27 cellular contexts compared by ENCODE assay signal in genomic region chr2:239895669-239896068, GRCh38.
DNase-seq lines count a peak whose midpoint lies in the region; ATAC-seq and TF ChIP-seq lines count a peak whose summit lies in the region.
"Had no signal": no experiment of that assay in that cellular context is flagged by ENCODE, and none has a peak within 500 bp of the region (broad histone marks: within the 10 kb centered on the region; RNA-seq: fewer than 3 reads in every experiment).

No MANE protein-coding gene starts in this region.

- TF ChIP-seq CTCF in testis (IDR thresholded peaks at IDR 0.05): no peak
- TF ChIP-seq CTCF in esophagus muscularis mucosa (IDR thresholded peaks at IDR 0.05): no peak
- TF ChIP-seq CTCF in lower lobe of right lung (IDR thresholded peaks at IDR 0.05): no peak

- ATAC-seq in lower lobe of right lung: no peak
- ATAC-seq: body of pancreas; foreskin keratinocyte; heart left ventricle; natural killer cell treated with Interleukin-12 subunit alpha and Interleukin-12 subunit beta and Interleukin-15 and Interleukin-18, amount 100 ng/mL, for 72 hours; PC-3; psoas muscle; SK-N-SH treated with all-trans-retinoic acid at 6 μM for 48 hours; stimulated activated effector memory CD8-positive, alpha-beta T cell treated with anti-CD3 and anti-CD28 coated beads, Interleukin-12 subunit alpha, Interleukin-12 subunit beta, amount 100 ng/mL, for 72 hours had no signal

- no peak for TF ChIP-seq EP300 in esophagus muscularis mucosa (IDR thresholded peaks at IDR 0.05)

- H3K27me3 ChIP-seq in testis (no peaks in the 10 kb centered on the region), esophagus muscularis mucosa (no peaks in the 10 kb centered on the region), lower lobe of right lung (ENCODE audit: low read depth) (no peaks in the 10 kb centered on the region)
- H3K27me3 ChIP-seq: body of pancreas, foreskin keratinocyte had no signal

- H3K4me1 Mint-ChIP-seq in dendritic cell treated with granulocyte-macrophage colony-stimulating factor and Interleukin-4, amounts not matched to agents 40 ng/mL and 50 ng/mL, for 4 days (ENCODE audit: low read depth): peaks cover 70% of the 10 kb centered on the region
- H3K4me1 Mint-ChIP-seq: activated CD4-positive, alpha-beta memory T cell treated with anti-CD3 and anti-CD28 coated beads, Interleukin-2, amount 10 ng/mL, durations not matched to agents 7 days and 5 days had no signal

- peak overlapping the region; percentile 79 for H3K27ac Mint-ChIP-seq in dendritic cell treated with granulocyte-macrophage colony-stimulating factor and Interleukin-4, amounts not matched to agents 40 ng/mL and 50 ng/mL, for 4 days
- H3K27ac Mint-ChIP-seq: activated CD4-positive, alpha-beta memory T cell treated with anti-CD3 and anti-CD28 coated beads, Interleukin-2, amount 10 ng/mL, durations not matched to agents 7 days and 5 days; CD4-positive, alpha-beta T cell; natural killer cell treated with Interleukin-12 subunit alpha and Interleukin-12 subunit beta and Interleukin-15 and Interleukin-18, amount 100 ng/mL, for 72 hours; stimulated activated effector memory CD8-positive, alpha-beta T cell treated with anti-CD3 and anti-CD28 coated beads, Interleukin-12 subunit alpha, Interleukin-12 subunit beta, amount 100 ng/mL, for 72 hours had no signal

- 71 to 91% methylated on average over 6 of the region's 6 CpGs for WGBS in testis, 2 donors
- 71% methylated on average over 6 of the region's 6 CpGs for WGBS in esophagus muscularis mucosa

- H3K9me3 Mint-ChIP-seq in dendritic cell treated with granulocyte-macrophage colony-stimulating factor and Interleukin-4, amounts not matched to agents 40 ng/mL and 50 ng/mL, for 4 days: no peaks in the 10 kb centered on the region
- H3K9me3 Mint-ChIP-seq: activated CD4-positive, alpha-beta memory T cell treated with anti-CD3 and anti-CD28 coated beads, Interleukin-2, amount 10 ng/mL, durations not matched to agents 7 days and 5 days; CD4-positive, alpha-beta T cell; natural killer cell treated with Interleukin-12 subunit alpha and Interleukin-12 subunit beta and Interleukin-15 and Interleukin-18, amount 100 ng/mL, for 72 hours; stimulated activated effector memory CD8-positive, alpha-beta T cell treated with anti-CD3 and anti-CD28 coated beads, Interleukin-12 subunit alpha, Interleukin-12 subunit beta, amount 100 ng/mL, for 72 hours had no signal

- no peaks in the 10 kb centered on the region for H3K9me3 ChIP-seq in testis
- H3K9me3 ChIP-seq in esophagus muscularis mucosa: no peaks in the 10 kb centered on the region
- no peaks in the 10 kb centered on the region for H3K9me3 ChIP-seq in lower lobe of right lung
- H3K9me3 ChIP-seq: body of pancreas, esophagus squamous epithelium, heart left ventricle, psoas muscle had no signal

- peaks cover 3% of the 10 kb centered on the region for H3K27me3 Mint-ChIP-seq in dendritic cell treated with granulocyte-macrophage colony-stimulating factor and Interleukin-4, amounts not matched to agents 40 ng/mL and 50 ng/mL, for 4 days

- peaks cover 69% of the 10 kb centered on the region for H3K36me3 Mint-ChIP-seq in dendritic cell treated with granulocyte-macrophage colony-stimulating factor and Interleukin-4, amounts not matched to agents 40 ng/mL and 50 ng/mL, for 4 days (ENCODE audit: low read depth)
- H3K36me3 Mint-ChIP-seq: natural killer cell treated with Interleukin-12 subunit alpha and Interleukin-12 subunit beta and Interleukin-15 and Interleukin-18, amount 100 ng/mL, for 72 hours; stimulated activated effector memory CD8-positive, alpha-beta T cell treated with anti-CD3 and anti-CD28 coated beads, Interleukin-12 subunit alpha, Interleukin-12 subunit beta, amount 100 ng/mL, for 72 hours had no signal

- DNase-seq in activated effector memory CD4-positive, alpha-beta T cell treated with anti-CD3 and anti-CD28 coated beads, Interleukin-2, amount 50 U/mL, for 16 hours: peak; percentile 25
- DNase-seq in activated effector memory CD4-positive, alpha-beta T cell treated with Interleukin-2 at 50 U/mL for 16 hours: no peak
- DNase-seq in NOMO-1 (lab: John Stamatoyannopoulos, UW; ENCODE audit: unreplicated experiment in 2 of 2) (peak; percentile 53 to 87), testis (peak; percentile 6), esophagus muscularis mucosa (ENCODE audit: extremely low spot score) (no peak), lower lobe of right lung (no peak), NCI-H1105 (lab: John Stamatoyannopoulos, UW) (no peak)
- DNase-seq: activated naive CD4-positive, alpha-beta T cell treated with anti-CD3 and anti-CD28 coated beads, Interleukin-2, amount 50 U/mL, for 16 hours; body of pancreas; CD4-positive, alpha-beta T cell; esophagus squamous epithelium; foreskin keratinocyte; NCI-H1048; NCI-H1694 treated with DMSO at 0.1 percent for 48 hours; NCI-H446 treated with DMSO at 0.1 percent for 48 hours; NCI-H774; occipital lobe; PC-3; psoas muscle; stimulated activated CD4-positive, alpha-beta T cell treated with anti-CD3 and anti-CD28 coated beads, Interleukin-15, amount 100 ng/mL, for 24 hours had no signal

- TF ChIP-seq POLR2A in testis (IDR thresholded peaks at IDR 0.05) (no peak), esophagus muscularis mucosa (IDR thresholded peaks at IDR 0.05; ENCODE audit: low read depth) (no peak)

- H3K4me1 ChIP-seq in testis (no peaks in the 10 kb centered on the region), esophagus muscularis mucosa (no peaks in the 10 kb centered on the region), lower lobe of right lung (no peaks in the 10 kb centered on the region)
- H3K4me1 ChIP-seq: body of pancreas, esophagus squamous epithelium, foreskin keratinocyte, psoas muscle had no signal

- intact Hi-C loops in dendritic cell treated with granulocyte-macrophage colony-stimulating factor and Interleukin-4, amounts not matched to agents 40 ng/mL and 50 ng/mL, for 4 days (cut with micrococcal nuclease): loop anchor here (2.0 kb wide), 1 partner anchor 15 kb away; no protein-coding TSS in a partner anchor
- intact Hi-C loops in testis (cut with DNase I; ENCODE audit: low total_unique reads) (no loop called here), esophagus muscularis mucosa (cut with DNase I) (no loop called here), lower lobe of right lung (cut with DNase I) (no loop called here)

- H3K4me3 Mint-ChIP-seq in dendritic cell treated with granulocyte-macrophage colony-stimulating factor and Interleukin-4, amounts not matched to agents 40 ng/mL and 50 ng/mL, for 4 days: peak overlapping the region; percentile 18
- H3K4me3 Mint-ChIP-seq: activated CD4-positive, alpha-beta memory T cell treated with anti-CD3 and anti-CD28 coated beads, Interleukin-2, amount 10 ng/mL, durations not matched to agents 7 days and 5 days; CD4-positive, alpha-beta T cell; natural killer cell treated with Interleukin-12 subunit alpha and Interleukin-12 subunit beta and Interleukin-15 and Interleukin-18, amount 100 ng/mL, for 72 hours; stimulated activated effector memory CD8-positive, alpha-beta T cell treated with anti-CD3 and anti-CD28 coated beads, Interleukin-12 subunit alpha, Interleukin-12 subunit beta, amount 100 ng/mL, for 72 hours had no signal

- H3K4me3 ChIP-seq in testis (no peak overlapping the region), esophagus muscularis mucosa (no peak overlapping the region), lower lobe of right lung (no peak overlapping the region)
- H3K4me3 ChIP-seq: body of pancreas, esophagus squamous epithelium, heart left ventricle, psoas muscle had no signal

- H3K36me3 ChIP-seq in testis (ENCODE audit: low read depth, missing control alignments) (no peaks in the 10 kb centered on the region), esophagus muscularis mucosa (no peaks in the 10 kb centered on the region), lower lobe of right lung (no peaks in the 10 kb centered on the region)
- H3K36me3 ChIP-seq: esophagus squamous epithelium, heart left ventricle had no signal

- no peak overlapping the region for H3K27ac ChIP-seq in testis
- no peak overlapping the region for H3K27ac ChIP-seq in esophagus muscularis mucosa (replicated peaks in 1 of 4)
- H3K27ac ChIP-seq in lower lobe of right lung: no peak overlapping the region
- H3K27ac ChIP-seq: body of pancreas, esophagus squamous epithelium, foreskin keratinocyte, KMS-11, psoas muscle had no signal

Comparison
In these comparisons a context has a peak if more than half of its experiments do, and no peak if none do; other contexts are left out.
1. DNase-seq: peak in activated effector memory CD4-positive, alpha-beta T cell treated with anti-CD3 and anti-CD28 coated beads, Interleukin-2, amount 50 U/mL, for 16 hours (single experiment), NOMO-1 (2 of 2) and testis (single experiment); none in activated effector memory CD4-positive, alpha-beta T cell treated with Interleukin-2 at 50 U/mL for 16 hours (single experiment), esophagus muscularis mucosa (single experiment), lower lobe of right lung (single experiment) and NCI-H1105 (single experiment).